14 cellular contexts compared by ENCODE assay signal in genomic region chr2:173982182-173982714, GRCh38. TPM values are rescaled to one million over a fixed set of nuclear protein-coding genes. Genes with fewer than 3 reads are reported as not detected.
DNase-seq lines count a peak whose midpoint lies in the region; ATAC-seq and TF ChIP-seq lines count a peak whose summit lies in the region.
"Had no signal": no experiment of that assay in that cellular context is flagged by ENCODE, and none has a peak within 500 bp of the region (broad histone marks: within the 10 kb centered on the region; RNA-seq: fewer than 3 reads in every experiment).

No MANE protein-coding gene starts in this region.

- H3K9me3 ChIP-seq in fibroblast of lung (ENCODE audit: control insufficient read depth, insufficient read depth, low read depth, low read length): no peaks in the 10 kb centered on the region
- no peaks in the 10 kb centered on the region for H3K9me3 ChIP-seq in tibial artery
- H3K9me3 ChIP-seq: adrenal gland, left ventricle myocardium inferior, tibial nerve had no signal

- POLR2A ChIA-PET in activated CD4-positive, alpha-beta T cell treated with anti-CD3 and anti-CD28 coated beads for 36 hours (lab: Charles Lee): no interaction called here

- no peak overlapping the region for H3K9ac ChIP-seq in fibroblast of lung (ENCODE audit: insufficient read depth, low read length)
- H3K9ac ChIP-seq: GM23248 had no signal

- peak overlapping the region; percentile 30 for H3K27ac Mint-ChIP-seq in activated CD4-positive, alpha-beta T cell treated with anti-CD3 and anti-CD28 coated beads for 36 hours
- peak overlapping the region; percentile 52 for H3K27ac Mint-ChIP-seq in activated T-helper 1 cell treated with anti-CD3 and anti-CD28 coated beads, Interleukin-12 subunit alpha, Interleukin-12 subunit beta, Interleukin-2, Interleukin-4 antibody, amounts not matched to agents 30 ng/mL and 10 ng/mL and 1 ng/mL, durations not matched to agents 14 hours and 24 hours and 36 hours
- H3K27ac Mint-ChIP-seq: activated CD4-positive, alpha-beta memory T cell treated with anti-CD3 and anti-CD28 coated beads for 36 hours had no signal

- H3K79me2 ChIP-seq in fibroblast of lung (ENCODE audit: control insufficient read depth, insufficient read depth, low read length): no peaks in the 10 kb centered on the region

- CTCF ChIA-PET in activated CD4-positive, alpha-beta T cell treated with anti-CD3 and anti-CD28 coated beads for 36 hours (lab: Charles Lee): interaction anchor here (0.6 kb wide), 1 partner anchor 1119 kb away, joined by 4 read pairs; no protein-coding TSS in a partner anchor

- DNase-seq in activated CD4-positive, alpha-beta T cell treated with anti-CD3 and anti-CD28 coated beads for 36 hours: no peak
- DNase-seq in activated CD4-positive, alpha-beta T cell treated with anti-CD3 and anti-CD28 coated beads for 48 hours: no peak
- no peak for DNase-seq in activated T-helper 1 cell treated with anti-CD3 and anti-CD28 coated beads, Interleukin-12 subunit alpha, Interleukin-12 subunit beta, Interleukin-2, Interleukin-4 antibody, amounts not matched to agents 30 ng/mL and 10 ng/mL and 1 ng/mL, durations not matched to agents 14 hours and 24 hours and 36 hours (ENCODE audit: low spot score)
- DNase-seq in fibroblast of lung (ENCODE audit: low read depth in 2 of 2): peak in 1 of 2 donors; percentile 38
- no peak for DNase-seq in tibial artery
- DNase-seq in mucosa of gallbladder (ENCODE audit: low spot score): no peak
- DNase-seq: activated CD4-positive, alpha-beta memory T cell treated with anti-CD3 and anti-CD28 coated beads for 36 hours; left ventricle myocardium inferior had no signal

- H3K4me3 ChIP-seq in fibroblast of lung (replicated peaks in 1 of 4; ENCODE audit: control extremely low read depth in 1 of 4, insufficient read depth in 1 of 4, low read depth in 3 of 4, low read length in 4 of 4) (no peak overlapping the region), tibial artery (no peak overlapping the region)
- H3K4me3 ChIP-seq: adrenal gland, GM23248, left ventricle myocardium inferior, PC-9, tibial nerve had no signal

- ATAC-seq in activated CD4-positive, alpha-beta T cell treated with anti-CD3 and anti-CD28 coated beads for 36 hours: peak; percentile 40
- no peak for ATAC-seq in GM18909 (IDR thresholded peaks at IDR 0.05; ENCODE audit: poor library complexity, unreplicated experiment)
- no peak for ATAC-seq in HG02678 (IDR thresholded peaks at IDR 0.05; ENCODE audit: unreplicated experiment)

- H3K4me1 ChIP-seq in fibroblast of lung (ENCODE audit: control insufficient read depth, extremely low read depth, insufficient read depth, low read length) (peaks cover 10% of the 10 kb centered on the region), tibial artery (peaks cover 0 to 64% (median 55%) of the 10 kb centered on the region in 4 donors)

- no peaks in the 10 kb centered on the region for H3K27me3 ChIP-seq in fibroblast of lung (ENCODE audit: control insufficient read depth, insufficient read depth, low read length)
- H3K27me3 ChIP-seq in tibial artery: no peaks in the 10 kb centered on the region
- H3K27me3 ChIP-seq: adrenal gland, tibial nerve had no signal

- intact Hi-C loops in activated CD4-positive, alpha-beta T cell treated with anti-CD3 and anti-CD28 coated beads for 36 hours (cut with DNase I, micrococcal nuclease): no loop called here
- intact Hi-C loops in activated T-helper 1 cell treated with anti-CD3 and anti-CD28 coated beads, Interleukin-12 subunit alpha, Interleukin-12 subunit beta, Interleukin-2, Interleukin-4 antibody, amounts not matched to agents 30 ng/mL and 10 ng/mL and 1 ng/mL, durations not matched to agents 14 hours and 24 hours and 36 hours (cut with micrococcal nuclease): loop anchor here (2.0 kb wide), 1 partner anchor 23 kb away; no protein-coding TSS in a partner anchor
- intact Hi-C loops in tibial artery (cut with DNase I; ENCODE audit: low total_unique reads): no loop called here

- no peaks in the 10 kb centered on the region for H4K20me1 ChIP-seq in fibroblast of lung (ENCODE audit: control insufficient read depth, extremely low read depth, insufficient read depth, low read length)

- TF ChIP-seq CTCF in fibroblast of lung (conservative IDR thresholded peaks at IDR 0.05 in 1 of 2, IDR thresholded peaks at IDR 0.05 in 1 of 2; ENCODE audit: low read depth in 1 of 2, low read length in 2 of 2) (no peak), tibial artery (IDR thresholded peaks at IDR 0.05) (no peak)

- H3K4me2 ChIP-seq in fibroblast of lung (ENCODE audit: extremely low read depth, insufficient read depth, low read length): peak overlapping the region; percentile 36
- H3K4me2 ChIP-seq: PC-9 had no signal

- no peaks in the 10 kb centered on the region for H3K36me3 Mint-ChIP-seq in activated CD4-positive, alpha-beta T cell treated with anti-CD3 and anti-CD28 coated beads for 36 hours (ENCODE audit: low read depth)
- no peaks in the 10 kb centered on the region for H3K36me3 Mint-ChIP-seq in activated T-helper 1 cell treated with anti-CD3 and anti-CD28 coated beads, Interleukin-12 subunit alpha, Interleukin-12 subunit beta, Interleukin-2, Interleukin-4 antibody, amounts not matched to agents 30 ng/mL and 10 ng/mL and 1 ng/mL, durations not matched to agents 14 hours and 24 hours and 36 hours (ENCODE audit: low read depth)
- H3K36me3 Mint-ChIP-seq: activated CD4-positive, alpha-beta memory T cell treated with anti-CD3 and anti-CD28 coated beads for 36 hours had no signal

- H3K36me3 ChIP-seq in fibroblast of lung (ENCODE audit: control insufficient read depth, insufficient read depth, low read length) (no peaks in the 10 kb centered on the region), tibial artery (no peaks in the 10 kb centered on the region)
- H3K36me3 ChIP-seq: adrenal gland, left ventricle myocardium inferior, tibial nerve had no signal

- peaks cover 2% of the 10 kb centered on the region for H3K27me3 Mint-ChIP-seq in activated CD4-positive, alpha-beta T cell treated with anti-CD3 and anti-CD28 coated beads for 36 hours
- H3K27me3 Mint-ChIP-seq in activated T-helper 1 cell treated with anti-CD3 and anti-CD28 coated beads, Interleukin-12 subunit alpha, Interleukin-12 subunit beta, Interleukin-2, Interleukin-4 antibody, amounts not matched to agents 30 ng/mL and 10 ng/mL and 1 ng/mL, durations not matched to agents 14 hours and 24 hours and 36 hours (ENCODE audit: insufficient read depth): no peaks in the 10 kb centered on the region

- no peaks in the 10 kb centered on the region for H3K9me3 Mint-ChIP-seq in activated CD4-positive, alpha-beta T cell treated with anti-CD3 and anti-CD28 coated beads for 36 hours (ENCODE audit: low read depth)
- H3K9me3 Mint-ChIP-seq in activated T-helper 1 cell treated with anti-CD3 and anti-CD28 coated beads, Interleukin-12 subunit alpha, Interleukin-12 subunit beta, Interleukin-2, Interleukin-4 antibody, amounts not matched to agents 30 ng/mL and 10 ng/mL and 1 ng/mL, durations not matched to agents 14 hours and 24 hours and 36 hours: no peaks in the 10 kb centered on the region
- H3K9me3 Mint-ChIP-seq: activated CD4-positive, alpha-beta memory T cell treated with anti-CD3 and anti-CD28 coated beads for 36 hours had no signal

- H3K4me1 Mint-ChIP-seq in activated CD4-positive, alpha-beta T cell treated with anti-CD3 and anti-CD28 coated beads for 36 hours: peaks cover 43% of the 10 kb centered on the region
- H3K4me1 Mint-ChIP-seq in activated T-helper 1 cell treated with anti-CD3 and anti-CD28 coated beads, Interleukin-12 subunit alpha, Interleukin-12 subunit beta, Interleukin-2, Interleukin-4 antibody, amounts not matched to agents 30 ng/mL and 10 ng/mL and 1 ng/mL, durations not matched to agents 14 hours and 24 hours and 36 hours (ENCODE audit: low read depth): peaks cover 30% of the 10 kb centered on the region

- no peak overlapping the region for H3K4me3 Mint-ChIP-seq in activated CD4-positive, alpha-beta T cell treated with anti-CD3 and anti-CD28 coated beads for 36 hours
- H3K4me3 Mint-ChIP-seq in activated T-helper 1 cell treated with anti-CD3 and anti-CD28 coated beads, Interleukin-12 subunit alpha, Interleukin-12 subunit beta, Interleukin-2, Interleukin-4 antibody, amounts not matched to agents 30 ng/mL and 10 ng/mL and 1 ng/mL, durations not matched to agents 14 hours and 24 hours and 36 hours: no peak overlapping the region
- H3K4me3 Mint-ChIP-seq: activated CD4-positive, alpha-beta memory T cell treated with anti-CD3 and anti-CD28 coated beads for 36 hours had no signal

- H2AFZ ChIP-seq in fibroblast of lung (ENCODE audit: low read length): no peak overlapping the region
- H2AFZ ChIP-seq: GM23248, PC-9 had no signal

- H3K27ac ChIP-seq in fibroblast of lung (ENCODE audit: insufficient read depth, low read length): peak overlapping the region; percentile 12
- peak overlapping the region; percentile 69 to 72 for H3K27ac ChIP-seq in tibial artery
- H3K27ac ChIP-seq: adrenal gland, GM23248, PC-9, tibial nerve had no signal

RNA-seq across cellular contexts. Expression of gene SP3, which starts 17.1 kb away (rescaled TPM):
- total RNA-seq in activated CD4-positive, alpha-beta T cell treated with anti-CD3 and anti-CD28 coated beads for 36 hours: 10 to 100 TPM; 83.8 to 91.4 TPM
- 95.8 and 103 TPM in 2 replicates for total RNA-seq in activated T-helper 1 cell treated with anti-CD3 and anti-CD28 coated beads, Interleukin-12 subunit alpha, Interleukin-12 subunit beta, Interleukin-2, Interleukin-4 antibody, amounts not matched to agents 30 ng/mL and 10 ng/mL and 1 ng/mL, durations not matched to agents 14 hours and 24 hours and 36 hours
- total RNA-seq in fibroblast of lung (124 and 125 TPM in 2 replicates), mucosa of gallbladder (66.0 TPM)
- 52.2 and 64.1 TPM in 2 replicates for polyA plus RNA-seq in fibroblast of lung
- polyA plus RNA-seq in fibroblast of lung (2012): 33.3 and 34.4 TPM in 2 replicates
- 36.7 and 44.8 TPM in 2 replicates for polyA minus RNA-seq in fibroblast of lung (ENCODE audit: low replicate concordance)
